ENCODE assay signal across 13 cellular contexts in genomic region chr20:53767206-53767924, GRCh38.
A peak's percentile ranks its signal among the peaks of the same experiment; 100 is the strongest.
DNase-seq lines count a peak whose midpoint lies in the region; ATAC-seq and TF ChIP-seq lines count a peak whose summit lies in the region.
"Had no signal": no experiment of that assay in that cellular context is flagged by ENCODE, and none has a peak within 500 bp of the region (broad histone marks: within the 10 kb centered on the region; RNA-seq: fewer than 3 reads in every experiment).

No MANE protein-coding gene starts in this region.

- peaks cover 15% of the 10 kb centered on the region for H3K4me1 Mint-ChIP-seq in activated naive CD4-positive, alpha-beta T cell treated with anti-CD3 and anti-CD28 coated beads, Interleukin-2, amount 10 ng/mL, durations not matched to agents 7 days and 5 days
- H3K4me1 Mint-ChIP-seq in activated naive CD8-positive, alpha-beta T cell treated with anti-CD3 and anti-CD28 coated beads, Interleukin-2, amount 50 U/mL, for 24 hours, result peaks cover 16% of the 10 kb centered on the region
- peaks cover 14% of the 10 kb centered on the region for H3K4me1 Mint-ChIP-seq in stimulated activated memory B cell treated with anti-CD40 and anti-IgM and Interleukin-4, amounts not matched to agents 10 μg/mL and 1 μg/mL and 100 μg/mL, for 72 hours
- H3K4me1 Mint-ChIP-seq: stimulated activated effector memory CD8-positive, alpha-beta T cell treated with anti-CD3 and anti-CD28 coated beads, Interleukin-12 subunit alpha, Interleukin-12 subunit beta, amount 100 ng/mL, for 72 hours had no signal

- H3K4me1 ChIP-seq in uterus (no peaks in the 10 kb centered on the region), tibial artery (no peaks in the 10 kb centered on the region)

- CTCF ChIA-PET in activated naive CD4-positive, alpha-beta T cell treated with anti-CD3 and anti-CD28 coated beads, Interleukin-2, amount 10 ng/mL, durations not matched to agents 7 days and 5 days (lab: Charles Lee), result interaction anchor here (3.2 kb wide), 1 partner anchor 11 kb away, joined by 9 read pairs; no protein-coding TSS in a partner anchor

- no peak overlapping the region for H3K27ac ChIP-seq in uterus
- H3K27ac ChIP-seq in tibial artery, result no peak overlapping the region
- H3K27ac ChIP-seq: esophagus muscularis mucosa had no signal

- no peak overlapping the region for H3K4me3 Mint-ChIP-seq in activated naive CD4-positive, alpha-beta T cell treated with anti-CD3 and anti-CD28 coated beads, Interleukin-2, amount 10 ng/mL, durations not matched to agents 7 days and 5 days
- no peak overlapping the region for H3K4me3 Mint-ChIP-seq in activated naive CD8-positive, alpha-beta T cell treated with anti-CD3 and anti-CD28 coated beads, Interleukin-2, amount 50 U/mL, for 24 hours
- H3K4me3 Mint-ChIP-seq in stimulated activated memory B cell treated with anti-CD40 and anti-IgM and Interleukin-4, amounts not matched to agents 10 μg/mL and 1 μg/mL and 100 μg/mL, for 72 hours, result peak overlapping the region; percentile 28
- H3K4me3 Mint-ChIP-seq: stimulated activated effector memory CD8-positive, alpha-beta T cell treated with anti-CD3 and anti-CD28 coated beads, Interleukin-12 subunit alpha, Interleukin-12 subunit beta, amount 100 ng/mL, for 72 hours had no signal

- TF ChIP-seq CTCF in uterus (IDR thresholded peaks at IDR 0.05), result no peak
- no peak for TF ChIP-seq CTCF in tibial artery (IDR thresholded peaks at IDR 0.05)

- no peaks in the 10 kb centered on the region for H3K27me3 Mint-ChIP-seq in activated naive CD4-positive, alpha-beta T cell treated with anti-CD3 and anti-CD28 coated beads, Interleukin-2, amount 10 ng/mL, durations not matched to agents 7 days and 5 days
- no peaks in the 10 kb centered on the region for H3K27me3 Mint-ChIP-seq in activated naive CD8-positive, alpha-beta T cell treated with anti-CD3 and anti-CD28 coated beads, Interleukin-2, amount 50 U/mL, for 24 hours
- H3K27me3 Mint-ChIP-seq in stimulated activated memory B cell treated with anti-CD40 and anti-IgM and Interleukin-4, amounts not matched to agents 10 μg/mL and 1 μg/mL and 100 μg/mL, for 72 hours, result no peaks in the 10 kb centered on the region

- H3K27ac Mint-ChIP-seq in activated naive CD4-positive, alpha-beta T cell treated with anti-CD3 and anti-CD28 coated beads, Interleukin-2, amount 10 ng/mL, durations not matched to agents 7 days and 5 days, result no peak overlapping the region
- no peak overlapping the region for H3K27ac Mint-ChIP-seq in activated naive CD4-positive, alpha-beta T cell treated with anti-CD3 and anti-CD28 coated beads, Interleukin-2, amount 50 U/mL, for 72 hours
- H3K27ac Mint-ChIP-seq in activated naive CD8-positive, alpha-beta T cell treated with anti-CD3 and anti-CD28 coated beads, Interleukin-2, amount 50 U/mL, for 24 hours, result peak overlapping the region; percentile 68
- peak overlapping the region; percentile 57 for H3K27ac Mint-ChIP-seq in stimulated activated memory B cell treated with anti-CD40 and anti-IgM and Interleukin-4, amounts not matched to agents 10 μg/mL and 1 μg/mL and 100 μg/mL, for 72 hours
- H3K27ac Mint-ChIP-seq: stimulated activated effector memory CD8-positive, alpha-beta T cell treated with anti-CD3 and anti-CD28 coated beads, Interleukin-12 subunit alpha, Interleukin-12 subunit beta, amount 100 ng/mL, for 72 hours had no signal

- TF ChIP-seq POLR2A in uterus (IDR thresholded peaks at IDR 0.05), result no peak

- H3K4me3 ChIP-seq in uterus (no peak overlapping the region), tibial artery (no peak overlapping the region)
- H3K4me3 ChIP-seq: esophagus muscularis mucosa had no signal

- H3K36me3 ChIP-seq in uterus, result no peaks in the 10 kb centered on the region
- no peaks in the 10 kb centered on the region for H3K36me3 ChIP-seq in tibial artery
- H3K36me3 ChIP-seq: esophagus muscularis mucosa had no signal

- peak; percentile 28 for DNase-seq in activated naive CD4-positive, alpha-beta T cell treated with anti-CD3 and anti-CD28 coated beads, Interleukin-2, amount 10 ng/mL, durations not matched to agents 7 days and 5 days
- DNase-seq in activated naive CD4-positive, alpha-beta T cell treated with anti-CD3 and anti-CD28 coated beads, Interleukin-2, amount 50 U/mL, for 72 hours (ENCODE audit: low spot score in 2 of 2), result no peak
- no peak for DNase-seq in activated naive CD8-positive, alpha-beta T cell treated with anti-CD3 and anti-CD28 coated beads, Interleukin-2, amount 50 U/mL, for 24 hours
- DNase-seq in uterus, result no peak
- DNase-seq in stimulated activated naive CD4-positive, alpha-beta T cell treated with Interleukin-2 at 50 U/mL for 16 hours (lab: John Stamatoyannopoulos, UW), result no peak
- no peak for DNase-seq in tibial artery
- DNase-seq: mesenchymal stem cell, NCI-H1694 treated with DMSO at 0.1 percent for 48 hours, posterior cingulate gyrus had no signal

- no peaks in the 10 kb centered on the region for H3K36me3 Mint-ChIP-seq in activated naive CD4-positive, alpha-beta T cell treated with anti-CD3 and anti-CD28 coated beads, Interleukin-2, amount 10 ng/mL, durations not matched to agents 7 days and 5 days
- no peaks in the 10 kb centered on the region for H3K36me3 Mint-ChIP-seq in activated naive CD4-positive, alpha-beta T cell treated with anti-CD3 and anti-CD28 coated beads, Interleukin-2, amount 50 U/mL, for 72 hours
- no peaks in the 10 kb centered on the region for H3K36me3 Mint-ChIP-seq in activated naive CD8-positive, alpha-beta T cell treated with anti-CD3 and anti-CD28 coated beads, Interleukin-2, amount 50 U/mL, for 24 hours (ENCODE audit: low read depth)
- no peaks in the 10 kb centered on the region for H3K36me3 Mint-ChIP-seq in stimulated activated memory B cell treated with anti-CD40 and anti-IgM and Interleukin-4, amounts not matched to agents 10 μg/mL and 1 μg/mL and 100 μg/mL, for 72 hours
- H3K36me3 Mint-ChIP-seq: stimulated activated effector memory CD8-positive, alpha-beta T cell treated with anti-CD3 and anti-CD28 coated beads, Interleukin-12 subunit alpha, Interleukin-12 subunit beta, amount 100 ng/mL, for 72 hours had no signal

- intact Hi-C loops in uterus (cut with DNase I; ENCODE audit: low total_unique reads), result no loop called here
- intact Hi-C loops in tibial artery (cut with DNase I; ENCODE audit: low total_unique reads), result no loop called here

- H3K9me3 ChIP-seq in uterus (no peaks in the 10 kb centered on the region), tibial artery (no peaks in the 10 kb centered on the region)
- H3K9me3 ChIP-seq: esophagus muscularis mucosa had no signal

- no peaks in the 10 kb centered on the region for H3K27me3 ChIP-seq in uterus
- no peaks in the 10 kb centered on the region for H3K27me3 ChIP-seq in tibial artery
- H3K27me3 ChIP-seq: esophagus muscularis mucosa had no signal

- H3K9me3 Mint-ChIP-seq in activated naive CD4-positive, alpha-beta T cell treated with anti-CD3 and anti-CD28 coated beads, Interleukin-2, amount 10 ng/mL, durations not matched to agents 7 days and 5 days, result no peaks in the 10 kb centered on the region
- H3K9me3 Mint-ChIP-seq in activated naive CD4-positive, alpha-beta T cell treated with anti-CD3 and anti-CD28 coated beads, Interleukin-2, amount 50 U/mL, for 72 hours, result no peaks in the 10 kb centered on the region
- no peaks in the 10 kb centered on the region for H3K9me3 Mint-ChIP-seq in activated naive CD8-positive, alpha-beta T cell treated with anti-CD3 and anti-CD28 coated beads, Interleukin-2, amount 50 U/mL, for 24 hours
- no peaks in the 10 kb centered on the region for H3K9me3 Mint-ChIP-seq in stimulated activated memory B cell treated with anti-CD40 and anti-IgM and Interleukin-4, amounts not matched to agents 10 μg/mL and 1 μg/mL and 100 μg/mL, for 72 hours
- H3K9me3 Mint-ChIP-seq: stimulated activated effector memory CD8-positive, alpha-beta T cell treated with anti-CD3 and anti-CD28 coated beads, Interleukin-12 subunit alpha, Interleukin-12 subunit beta, amount 100 ng/mL, for 72 hours had no signal

- ATAC-seq in activated naive CD4-positive, alpha-beta T cell treated with anti-CD3 and anti-CD28 coated beads, Interleukin-2, amount 50 U/mL, for 72 hours, result no peak
- peak; percentile 75 for ATAC-seq in HG02610 (IDR thresholded peaks at IDR 0.05; ENCODE audit: unreplicated experiment)
- ATAC-seq in activated naive CD8-positive, alpha-beta T cell treated with anti-CD3 and anti-CD28 coated beads, Interleukin-2, amount 50 U/mL, for 24 hours, result no peak
- no peak for ATAC-seq in stimulated activated memory B cell treated with anti-CD40 and anti-IgM and Interleukin-4, amounts not matched to agents 10 μg/mL and 1 μg/mL and 100 μg/mL, for 72 hours
- ATAC-seq: stimulated activated effector memory CD8-positive, alpha-beta T cell treated with anti-CD3 and anti-CD28 coated beads, Interleukin-12 subunit alpha, Interleukin-12 subunit beta, amount 100 ng/mL, for 72 hours had no signal

Comparison
In these comparisons a context has a peak if more than half of its experiments do, and no peak if none do; other contexts are left out.
1. H3K27ac Mint-ChIP-seq: peak in activated naive CD8-positive, alpha-beta T cell treated with anti-CD3 and anti-CD28 coated beads, Interleukin-2, amount 50 U/mL, for 24 hours (single experiment) and stimulated activated memory B cell treated with anti-CD40 and anti-IgM and Interleukin-4, amounts not matched to agents 10 μg/mL and 1 μg/mL and 100 μg/mL, for 72 hours (single experiment); none in activated naive CD4-positive, alpha-beta T cell treated with anti-CD3 and anti-CD28 coated beads, Interleukin-2, amount 10 ng/mL, durations not matched to agents 7 days and 5 days (single experiment) and activated naive CD4-positive, alpha-beta T cell treated with anti-CD3 and anti-CD28 coated beads, Interleukin-2, amount 50 U/mL, for 72 hours (0 of 2).